8 cellular contexts compared by ENCODE assay signal in genomic region chrX:41921492-41922124, GRCh38. TPM values are rescaled to one million over a fixed set of nuclear protein-coding genes. Genes with fewer than 3 reads are reported as not detected.
DNase-seq lines count a peak whose midpoint lies in the region; ATAC-seq and TF ChIP-seq lines count a peak whose summit lies in the region.

No MANE protein-coding gene starts in this region.

- H3K4me2 ChIP-seq in fibroblast of lung (ENCODE audit: extremely low read depth, insufficient read depth, low read length), result peak overlapping the region; percentile 67

- H3K9ac ChIP-seq in fibroblast of lung (ENCODE audit: insufficient read depth, low read length), result no peak overlapping the region

- DNase-seq in AG09319 (ENCODE audit: extremely low read depth, low read depth) (peak; percentile 29), GM20000 (ENCODE audit: low spot score) (peak; percentile 9), SK-N-DZ (ENCODE audit: low spot score) (peak; percentile 1), fibroblast of lung (ENCODE audit: low read depth in 2 of 2) (peak; percentile 34 to 75), retina (peak; percentile 20), T-helper 9 cell (no peak), substantia nigra (lab: John Stamatoyannopoulos, UW) (no peak)

- H3K36me3 ChIP-seq in fibroblast of lung (ENCODE audit: control insufficient read depth, insufficient read depth, low read length), result no peaks in the 10 kb centered on the region

- no peaks in the 10 kb centered on the region for H3K4me1 ChIP-seq in fibroblast of lung (ENCODE audit: control insufficient read depth, extremely low read depth, insufficient read depth, low read length)

- ATAC-seq in HG03439 (IDR thresholded peaks at IDR 0.05; ENCODE audit: unreplicated experiment), result no peak

- no peak overlapping the region for H2AFZ ChIP-seq in fibroblast of lung (ENCODE audit: low read length)

- no peaks in the 10 kb centered on the region for H3K9me3 ChIP-seq in fibroblast of lung (ENCODE audit: control insufficient read depth, insufficient read depth, low read depth, low read length)

- no peaks in the 10 kb centered on the region for H3K27me3 ChIP-seq in fibroblast of lung (ENCODE audit: control insufficient read depth, insufficient read depth, low read length)

- H3K4me3 ChIP-seq in fibroblast of lung (replicated peaks in 1 of 4; ENCODE audit: control extremely low read depth in 1 of 4, insufficient read depth in 1 of 4, low read depth in 3 of 4, low read length in 4 of 4), result peak overlapping the region; percentile 70 to 93 (median 74)

- peaks cover 31% of the 10 kb centered on the region for H3K79me2 ChIP-seq in fibroblast of lung (ENCODE audit: control insufficient read depth, insufficient read depth, low read length)

- TF ChIP-seq CTCF in AG09319 (IDR thresholded peaks at IDR 0.05; ENCODE audit: low read depth, low read length) (no peak), GM20000 (IDR thresholded peaks at IDR 0.05; ENCODE audit: extremely low read depth, missing control alignments) (no peak), fibroblast of lung (conservative IDR thresholded peaks at IDR 0.05 in 1 of 2, IDR thresholded peaks at IDR 0.05 in 1 of 2; ENCODE audit: low read depth in 1 of 2, low read length in 2 of 2) (no peak)

- peak overlapping the region; percentile 66 for H3K27ac ChIP-seq in fibroblast of lung (ENCODE audit: insufficient read depth, low read length)
- H3K27ac ChIP-seq in substantia nigra (ENCODE audit: low read depth, low read length, poor library complexity, severe bottlenecking), result no peak overlapping the region

- H4K20me1 ChIP-seq in fibroblast of lung (ENCODE audit: control insufficient read depth, extremely low read depth, insufficient read depth, low read length), result no peaks in the 10 kb centered on the region

RNA-seq across cellular contexts. Expression of gene CASK, which starts 1.7 kb away (rescaled TPM):
- polyA plus RNA-seq in SK-N-DZ (2014; cell fraction: cytosol; rRNA removed), result 20.8 and 37.0 TPM in 2 replicates
- 16.3 and 30.5 TPM in 2 replicates for polyA plus RNA-seq in SK-N-DZ (2014; cell fraction: nucleus; rRNA removed)
- total RNA-seq in fibroblast of lung, result 57.0 and 78.3 TPM in 2 replicates
- 27.4 and 30.7 TPM in 2 replicates for polyA plus RNA-seq in fibroblast of lung
- polyA plus RNA-seq in fibroblast of lung (2012), result 16.8 and 18.5 TPM in 2 replicates
- polyA minus RNA-seq in fibroblast of lung (ENCODE audit: low replicate concordance), result 9.8 and 23.4 TPM in 2 replicates

Comparison
In these comparisons a context has a peak if more than half of its experiments do, and no peak if none do; other contexts are left out.
1. DNase-seq: peak in AG09319 (single experiment), GM20000 (single experiment), SK-N-DZ (single experiment), fibroblast of lung (2 of 2) and retina (single experiment); none in T-helper 9 cell (single experiment) and substantia nigra (0 of 49).